ENCODE assay signal across 14 cellular contexts in genomic region chr2:13002536-13002935, GRCh38.
DNase-seq lines count a peak whose midpoint lies in the region; ATAC-seq and TF ChIP-seq lines count a peak whose summit lies in the region.
"Had no signal": no experiment of that assay in that cellular context is flagged by ENCODE, and none has a peak within 500 bp of the region (broad histone marks: within the 10 kb centered on the region; RNA-seq: fewer than 3 reads in every experiment).

No MANE protein-coding gene starts in this region.

- H3K9me3 Mint-ChIP-seq in nephron, result no peaks in the 10 kb centered on the region
- H3K9me3 Mint-ChIP-seq: CD4-positive, CD25-positive, alpha-beta regulatory T cell; GM23338; H9 had no signal

- peaks cover 68% of the 10 kb centered on the region for H3K4me1 Mint-ChIP-seq in nephron

- no peaks in the 10 kb centered on the region for H3K9me3 ChIP-seq in MG63
- H3K9me3 ChIP-seq: BLaER1 treated with 17β-estradiol and CSF1 and Interleukin-3, amounts not matched to agents 10 nM and 100 nM had no signal

- no peaks in the 10 kb centered on the region for H3K27me3 ChIP-seq in MG63

- no peaks in the 10 kb centered on the region for H3K36me3 ChIP-seq in MG63
- H3K36me3 ChIP-seq: BLaER1 treated with 17β-estradiol and CSF1 and Interleukin-3, amounts not matched to agents 10 nM and 100 nM had no signal

- no peak overlapping the region for H3K4me3 ChIP-seq in MG63
- H3K4me3 ChIP-seq: BLaER1 treated with 17β-estradiol and CSF1 and Interleukin-3, amounts not matched to agents 10 nM and 100 nM; GM23338 had no signal

- peak overlapping the region; percentile 19; the same call in 1 of the 2 replicates for H3K27ac ChIP-seq in VCaP
- H3K27ac ChIP-seq: BLaER1 treated with 17β-estradiol and CSF1 and Interleukin-3, amounts not matched to agents 10 nM and 100 nM had no signal

- no peaks in the 10 kb centered on the region for H3K27me3 Mint-ChIP-seq in nephron (ENCODE audit: low read depth)

- TF ChIP-seq CTCF in VCaP (conservative IDR thresholded peaks at IDR 0.05), result no peak
- no peak for TF ChIP-seq CTCF in nephron (IDR thresholded peaks at IDR 0.05; ENCODE audit: unreplicated experiment in 3 of 3)
- no peak for TF ChIP-seq CTCF in omental fat pad (IDR thresholded peaks at IDR 0.05)

- H3K4me3 Mint-ChIP-seq in nephron, result no peak overlapping the region
- H3K4me3 Mint-ChIP-seq: CD4-positive, CD25-positive, alpha-beta regulatory T cell; GM23338; H9 had no signal

- H3K27ac Mint-ChIP-seq in nephron, result peak overlapping the region in 2 of 3 experiments; percentile 6 to 56
- H3K27ac Mint-ChIP-seq: GM23338, H9 had no signal

- DNase-seq in MG63 (peak; percentile 31), dermis microvascular lymphatic vessel endothelial cell (ENCODE audit: low read depth in 2 of 2) (peak; percentile 81 to 95), cerebellum (ENCODE audit: low spot score) (no peak), omental fat pad (ENCODE audit: low spot score) (no peak)
- DNase-seq: ACHN; CD4-positive, CD25-positive, alpha-beta regulatory T cell; DMS53; GF-D8; H9 had no signal

- ATAC-seq in GM21526 (IDR thresholded peaks at IDR 0.05; ENCODE audit: low FRiP score, unreplicated experiment), result no peak
- no peak for ATAC-seq in omental fat pad (ENCODE audit: low FRiP score)
- ATAC-seq: GM23338 had no signal

- H3K36me3 Mint-ChIP-seq in nephron (ENCODE audit: low read depth), result no peaks in the 10 kb centered on the region
- H3K36me3 Mint-ChIP-seq: CD4-positive, CD25-positive, alpha-beta regulatory T cell had no signal

Comparison
In these comparisons a context has a peak if more than half of its experiments do, and no peak if none do; other contexts are left out.
1. DNase-seq: peak in MG63 (single experiment) and dermis microvascular lymphatic vessel endothelial cell (2 of 2); none in cerebellum (single experiment) and omental fat pad (single experiment).